1 cellular context compared by ENCODE assay signal in the genomic region with DNA sequence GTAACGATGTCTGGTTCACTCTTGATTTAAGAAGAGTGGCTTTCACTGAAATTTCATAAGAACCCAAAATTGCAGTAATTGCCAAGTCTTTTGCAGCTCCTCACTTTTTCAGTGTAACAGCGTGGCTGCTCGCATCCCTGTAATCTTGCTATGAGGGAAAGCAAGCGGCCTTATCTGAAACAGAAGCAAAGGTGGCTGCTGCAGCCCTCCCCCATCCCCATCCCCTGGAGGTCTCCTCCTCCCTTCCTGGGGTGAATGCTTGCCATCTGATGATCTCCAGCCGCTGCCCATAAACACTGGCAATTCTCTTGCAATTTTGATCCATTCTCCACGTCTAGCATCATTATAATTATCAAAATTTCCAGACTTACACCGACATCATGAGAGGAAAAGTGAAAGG.
A peak's percentile ranks its signal among the peaks of the same experiment; 100 is the strongest.
TF ChIP-seq lines count a peak whose summit lies in the region.

No MANE protein-coding gene starts in this region.

TF ChIP-seq in K562, 482 proteins besides CTCF, POLR2A, EP300 and RAD21 (continued from another document and continues in another):
- TF ChIP-seq, protein P1, sequence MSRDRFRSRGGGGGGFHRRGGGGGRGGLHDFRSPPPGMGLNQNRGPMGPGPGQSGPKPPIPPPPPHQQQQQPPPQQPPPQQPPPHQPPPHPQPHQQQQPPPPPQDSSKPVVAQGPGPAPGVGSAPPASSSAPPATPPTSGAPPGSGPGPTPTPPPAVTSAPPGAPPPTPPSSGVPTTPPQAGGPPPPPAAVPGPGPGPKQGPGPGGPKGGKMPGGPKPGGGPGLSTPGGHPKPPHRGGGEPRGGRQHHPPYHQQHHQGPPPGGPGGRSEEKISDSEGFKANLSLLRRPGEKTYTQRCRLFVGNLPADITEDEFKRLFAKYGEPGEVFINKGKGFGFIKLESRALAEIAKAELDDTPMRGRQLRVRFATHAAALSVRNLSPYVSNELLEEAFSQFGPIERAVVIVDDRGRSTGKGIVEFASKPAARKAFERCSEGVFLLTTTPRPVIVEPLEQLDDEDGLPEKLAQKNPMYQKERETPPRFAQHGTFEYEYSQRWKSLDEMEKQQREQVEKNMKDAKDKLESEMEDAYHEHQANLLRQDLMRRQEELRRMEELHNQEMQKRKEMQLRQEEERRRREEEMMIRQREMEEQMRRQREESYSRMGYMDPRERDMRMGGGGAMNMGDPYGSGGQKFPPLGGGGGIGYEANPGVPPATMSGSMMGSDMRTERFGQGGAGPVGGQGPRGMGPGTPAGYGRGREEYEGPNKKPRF (IDR thresholded peaks at IDR 0.05; ENCODE audit: low read depth, low read length): no peak
- TF ChIP-seq ZC3H8 (IDR thresholded peaks at IDR 0.05) (no peak), HMGN3 (IDR thresholded peaks at IDR 0.05; ENCODE audit: borderline replicate concordance, extremely low read depth, insufficient read length, low read depth, low read length) (no peak), TEAD4 (IDR thresholded peaks at IDR 0.05; ENCODE audit: low read length) (peak; percentile 50; the same call in 1 of the 2 replicates), TEAD4 (CRISPR knock-in tag; IDR thresholded peaks at IDR 0.05; ENCODE audit: borderline replicate concordance) (no peak), POLR2G (IDR thresholded peaks at IDR 0.05; ENCODE audit: low read depth, low read length) (no peak), ARID1B (IDR thresholded peaks at IDR 0.05) (peak; percentile 61), ZNF274 (IDR thresholded peaks at IDR 0.05; ENCODE audit: borderline replicate concordance, low read depth, low read length) (no peak), ARID2 (IDR thresholded peaks at IDR 0.05) (no peak), BCL6 (CRISPR knock-in tag; IDR thresholded peaks at IDR 0.05) (no peak), FIP1L1 (IDR thresholded peaks at IDR 0.05; ENCODE audit: low read depth, low read length, poor library complexity, severe bottlenecking) (no peak), NR4A1 (CRISPR knock-in tag; IDR thresholded peaks at IDR 0.05) (no peak), NR4A1 (tag; IDR thresholded peaks at IDR 0.05) (no peak), ZNF696 (CRISPR knock-in tag; conservative IDR thresholded peaks at IDR 0.05) (no peak), NCOR1 (IDR thresholded peaks at IDR 0.05) (peak; percentile 24; the same call in 1 of the 2 replicates), ZFX (CRISPR knock-in tag; IDR thresholded peaks at IDR 0.05) (no peak), NR1H2 (CRISPR knock-in tag; IDR thresholded peaks at IDR 0.05) (no peak), TCFL5 (CRISPR knock-in tag; conservative IDR thresholded peaks at IDR 0.05) (no peak), NUFIP1 (IDR thresholded peaks at IDR 0.05; ENCODE audit: partially characterized antibody) (no peak), GATAD2A (IDR thresholded peaks at IDR 0.05) (0 out of 2 replicates have a peak, but pooled peaks have one; percentile 60), HDAC1 (IDR thresholded peaks at IDR 0.05) (0 out of 4 replicates have a peak, but pooled peaks of 1 of the 2 experiments have one; percentile 50), STAT5A (IDR thresholded peaks at IDR 0.05; ENCODE audit: borderline replicate concordance, low read length) (0 out of 2 replicates have a peak, but pooled peaks have one; percentile 22), POLR2B (IDR thresholded peaks at IDR 0.05; ENCODE audit: low read depth, partially characterized antibody) (no peak), DDX20 (tag; IDR thresholded peaks at IDR 0.05; ENCODE audit: low read depth) (no peak), KDM1A (IDR thresholded peaks at IDR 0.05) (peak in 1 of 2 experiments; percentile 80; a peak in 2 of 4 replicates), ARHGAP35 (IDR thresholded peaks at IDR 0.05; ENCODE audit: partially characterized antibody) (no peak), RBM15 (IDR thresholded peaks at IDR 0.05; ENCODE audit: insufficient read depth, low read length) (no peak), ZNF445 (CRISPR knock-in tag; IDR thresholded peaks at IDR 0.05; ENCODE audit: low read depth) (no peak), KDM5B (IDR thresholded peaks at IDR 0.05; ENCODE audit: insufficient replicate concordance, low read depth, low read length) (no peak), CBFA2T2 (conservative IDR thresholded peaks at IDR 0.05) (peak; percentile 64), CREB1 (IDR thresholded peaks at IDR 0.05) (no peak), CREB1 (CRISPR knock-in tag; IDR thresholded peaks at IDR 0.05) (no peak), ZNF253 (CRISPR knock-in tag; conservative IDR thresholded peaks at IDR 0.05) (no peak)
- TF ChIP-seq, protein P2, sequence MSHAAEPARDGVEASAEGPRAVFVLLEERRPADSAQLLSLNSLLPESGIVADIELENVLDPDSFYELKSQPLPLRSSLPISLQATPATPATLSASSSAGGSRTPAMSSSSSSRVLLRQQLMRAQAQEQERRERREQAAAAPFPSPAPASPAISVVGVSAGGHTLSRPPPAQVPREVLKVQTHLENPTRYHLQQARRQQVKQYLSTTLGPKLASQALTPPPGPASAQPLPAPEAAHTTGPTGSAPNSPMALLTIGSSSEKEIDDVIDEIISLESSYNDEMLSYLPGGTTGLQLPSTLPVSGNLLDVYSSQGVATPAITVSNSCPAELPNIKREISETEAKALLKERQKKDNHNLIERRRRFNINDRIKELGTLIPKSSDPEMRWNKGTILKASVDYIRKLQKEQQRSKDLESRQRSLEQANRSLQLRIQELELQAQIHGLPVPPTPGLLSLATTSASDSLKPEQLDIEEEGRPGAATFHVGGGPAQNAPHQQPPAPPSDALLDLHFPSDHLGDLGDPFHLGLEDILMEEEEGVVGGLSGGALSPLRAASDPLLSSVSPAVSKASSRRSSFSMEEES (CRISPR knock-in tag; IDR thresholded peaks at IDR 0.05): no peak
- TF ChIP-seq, protein P3, sequence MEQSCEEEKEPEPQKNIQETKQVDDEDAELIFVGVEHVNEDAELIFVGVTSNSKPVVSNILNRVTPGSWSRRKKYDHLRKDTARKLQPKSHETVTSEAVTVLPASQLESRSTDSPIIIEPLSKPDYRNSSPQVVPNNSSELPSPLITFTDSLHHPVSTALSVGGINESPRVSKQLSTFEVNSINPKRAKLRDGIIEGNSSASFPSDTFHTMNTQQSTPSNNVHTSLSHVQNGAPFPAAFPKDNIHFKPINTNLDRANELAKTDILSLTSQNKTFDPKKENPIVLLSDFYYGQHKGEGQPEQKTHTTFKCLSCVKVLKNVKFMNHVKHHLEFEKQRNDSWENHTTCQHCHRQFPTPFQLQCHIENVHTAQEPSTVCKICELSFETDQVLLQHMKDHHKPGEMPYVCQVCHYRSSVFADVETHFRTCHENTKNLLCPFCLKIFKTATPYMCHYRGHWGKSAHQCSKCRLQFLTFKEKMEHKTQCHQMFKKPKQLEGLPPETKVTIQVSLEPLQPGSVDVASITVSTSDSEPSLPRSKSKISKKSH (CRISPR knock-in tag; IDR thresholded peaks at IDR 0.05): no peak
- TF ChIP-seq, protein P4, sequence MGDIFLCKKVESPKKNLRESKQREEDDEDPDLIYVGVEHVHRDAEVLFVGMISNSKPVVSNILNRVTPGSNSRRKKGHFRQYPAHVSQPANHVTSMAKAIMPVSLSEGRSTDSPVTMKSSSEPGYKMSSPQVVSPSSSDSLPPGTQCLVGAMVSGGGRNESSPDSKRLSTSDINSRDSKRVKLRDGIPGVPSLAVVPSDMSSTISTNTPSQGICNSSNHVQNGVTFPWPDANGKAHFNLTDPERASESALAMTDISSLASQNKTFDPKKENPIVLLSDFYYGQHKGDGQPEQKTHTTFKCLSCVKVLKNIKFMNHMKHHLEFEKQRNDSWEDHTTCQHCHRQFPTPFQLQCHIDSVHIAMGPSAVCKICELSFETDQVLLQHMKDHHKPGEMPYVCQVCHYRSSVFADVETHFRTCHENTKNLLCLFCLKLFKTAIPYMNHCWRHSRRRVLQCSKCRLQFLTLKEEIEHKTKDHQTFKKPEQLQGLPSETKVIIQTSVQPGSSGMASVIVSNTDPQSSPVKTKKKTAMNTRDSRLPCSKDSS (IDR thresholded peaks at IDR 0.05; ENCODE audit: low read depth, partially characterized antibody): no peak
- TF ChIP-seq, protein P5, sequence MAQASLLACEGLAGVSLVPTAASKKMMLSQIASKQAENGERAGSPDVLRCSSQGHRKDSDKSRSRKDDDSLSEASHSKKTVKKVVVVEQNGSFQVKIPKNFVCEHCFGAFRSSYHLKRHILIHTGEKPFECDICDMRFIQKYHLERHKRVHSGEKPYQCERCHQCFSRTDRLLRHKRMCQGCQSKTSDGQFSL (CRISPR knock-in tag; IDR thresholded peaks at IDR 0.05): no peak
- TF ChIP-seq, protein P5 (tag; IDR thresholded peaks at IDR 0.05): no peak
- TF ChIP-seq, protein P6, sequence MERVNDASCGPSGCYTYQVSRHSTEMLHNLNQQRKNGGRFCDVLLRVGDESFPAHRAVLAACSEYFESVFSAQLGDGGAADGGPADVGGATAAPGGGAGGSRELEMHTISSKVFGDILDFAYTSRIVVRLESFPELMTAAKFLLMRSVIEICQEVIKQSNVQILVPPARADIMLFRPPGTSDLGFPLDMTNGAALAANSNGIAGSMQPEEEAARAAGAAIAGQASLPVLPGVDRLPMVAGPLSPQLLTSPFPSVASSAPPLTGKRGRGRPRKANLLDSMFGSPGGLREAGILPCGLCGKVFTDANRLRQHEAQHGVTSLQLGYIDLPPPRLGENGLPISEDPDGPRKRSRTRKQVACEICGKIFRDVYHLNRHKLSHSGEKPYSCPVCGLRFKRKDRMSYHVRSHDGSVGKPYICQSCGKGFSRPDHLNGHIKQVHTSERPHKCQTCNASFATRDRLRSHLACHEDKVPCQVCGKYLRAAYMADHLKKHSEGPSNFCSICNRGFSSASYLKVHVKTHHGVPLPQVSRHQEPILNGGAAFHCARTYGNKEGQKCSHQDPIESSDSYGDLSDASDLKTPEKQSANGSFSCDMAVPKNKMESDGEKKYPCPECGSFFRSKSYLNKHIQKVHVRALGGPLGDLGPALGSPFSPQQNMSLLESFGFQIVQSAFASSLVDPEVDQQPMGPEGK (CRISPR knock-in tag; IDR thresholded peaks at IDR 0.05; ENCODE audit: borderline replicate concordance): no peak
- TF ChIP-seq, protein P7, sequence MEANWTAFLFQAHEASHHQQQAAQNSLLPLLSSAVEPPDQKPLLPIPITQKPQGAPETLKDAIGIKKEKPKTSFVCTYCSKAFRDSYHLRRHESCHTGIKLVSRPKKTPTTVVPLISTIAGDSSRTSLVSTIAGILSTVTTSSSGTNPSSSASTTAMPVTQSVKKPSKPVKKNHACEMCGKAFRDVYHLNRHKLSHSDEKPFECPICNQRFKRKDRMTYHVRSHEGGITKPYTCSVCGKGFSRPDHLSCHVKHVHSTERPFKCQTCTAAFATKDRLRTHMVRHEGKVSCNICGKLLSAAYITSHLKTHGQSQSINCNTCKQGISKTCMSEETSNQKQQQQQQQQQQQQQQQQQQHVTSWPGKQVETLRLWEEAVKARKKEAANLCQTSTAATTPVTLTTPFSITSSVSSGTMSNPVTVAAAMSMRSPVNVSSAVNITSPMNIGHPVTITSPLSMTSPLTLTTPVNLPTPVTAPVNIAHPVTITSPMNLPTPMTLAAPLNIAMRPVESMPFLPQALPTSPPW (CRISPR knock-in tag; IDR thresholded peaks at IDR 0.05): no peak
- TF ChIP-seq, protein P8, sequence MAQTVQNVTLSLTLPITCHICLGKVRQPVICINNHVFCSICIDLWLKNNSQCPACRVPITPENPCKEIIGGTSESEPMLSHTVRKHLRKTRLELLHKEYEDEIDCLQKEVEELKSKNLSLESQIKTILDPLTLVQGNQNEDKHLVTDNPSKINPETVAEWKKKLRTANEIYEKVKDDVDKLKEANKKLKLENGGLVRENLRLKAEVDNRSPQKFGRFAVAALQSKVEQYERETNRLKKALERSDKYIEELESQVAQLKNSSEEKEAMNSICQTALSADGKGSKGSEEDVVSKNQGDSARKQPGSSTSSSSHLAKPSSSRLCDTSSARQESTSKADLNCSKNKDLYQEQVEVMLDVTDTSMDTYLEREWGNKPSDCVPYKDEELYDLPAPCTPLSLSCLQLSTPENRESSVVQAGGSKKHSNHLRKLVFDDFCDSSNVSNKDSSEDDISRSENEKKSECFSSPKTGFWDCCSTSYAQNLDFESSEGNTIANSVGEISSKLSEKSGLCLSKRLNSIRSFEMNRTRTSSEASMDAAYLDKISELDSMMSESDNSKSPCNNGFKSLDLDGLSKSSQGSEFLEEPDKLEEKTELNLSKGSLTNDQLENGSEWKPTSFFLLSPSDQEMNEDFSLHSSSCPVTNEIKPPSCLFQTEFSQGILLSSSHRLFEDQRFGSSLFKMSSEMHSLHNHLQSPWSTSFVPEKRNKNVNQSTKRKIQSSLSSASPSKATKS (CRISPR knock-in tag; IDR thresholded peaks at IDR 0.05): no peak
- TF ChIP-seq, protein P9, sequence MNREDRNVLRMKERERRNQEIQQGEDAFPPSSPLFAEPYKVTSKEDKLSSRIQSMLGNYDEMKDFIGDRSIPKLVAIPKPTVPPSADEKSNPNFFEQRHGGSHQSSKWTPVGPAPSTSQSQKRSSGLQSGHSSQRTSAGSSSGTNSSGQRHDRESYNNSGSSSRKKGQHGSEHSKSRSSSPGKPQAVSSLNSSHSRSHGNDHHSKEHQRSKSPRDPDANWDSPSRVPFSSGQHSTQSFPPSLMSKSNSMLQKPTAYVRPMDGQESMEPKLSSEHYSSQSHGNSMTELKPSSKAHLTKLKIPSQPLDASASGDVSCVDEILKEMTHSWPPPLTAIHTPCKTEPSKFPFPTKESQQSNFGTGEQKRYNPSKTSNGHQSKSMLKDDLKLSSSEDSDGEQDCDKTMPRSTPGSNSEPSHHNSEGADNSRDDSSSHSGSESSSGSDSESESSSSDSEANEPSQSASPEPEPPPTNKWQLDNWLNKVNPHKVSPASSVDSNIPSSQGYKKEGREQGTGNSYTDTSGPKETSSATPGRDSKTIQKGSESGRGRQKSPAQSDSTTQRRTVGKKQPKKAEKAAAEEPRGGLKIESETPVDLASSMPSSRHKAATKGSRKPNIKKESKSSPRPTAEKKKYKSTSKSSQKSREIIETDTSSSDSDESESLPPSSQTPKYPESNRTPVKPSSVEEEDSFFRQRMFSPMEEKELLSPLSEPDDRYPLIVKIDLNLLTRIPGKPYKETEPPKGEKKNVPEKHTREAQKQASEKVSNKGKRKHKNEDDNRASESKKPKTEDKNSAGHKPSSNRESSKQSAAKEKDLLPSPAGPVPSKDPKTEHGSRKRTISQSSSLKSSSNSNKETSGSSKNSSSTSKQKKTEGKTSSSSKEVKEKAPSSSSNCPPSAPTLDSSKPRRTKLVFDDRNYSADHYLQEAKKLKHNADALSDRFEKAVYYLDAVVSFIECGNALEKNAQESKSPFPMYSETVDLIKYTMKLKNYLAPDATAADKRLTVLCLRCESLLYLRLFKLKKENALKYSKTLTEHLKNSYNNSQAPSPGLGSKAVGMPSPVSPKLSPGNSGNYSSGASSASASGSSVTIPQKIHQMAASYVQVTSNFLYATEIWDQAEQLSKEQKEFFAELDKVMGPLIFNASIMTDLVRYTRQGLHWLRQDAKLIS (CRISPR knock-in tag; IDR thresholded peaks at IDR 0.05): no peak
- TF ChIP-seq, protein P10, sequence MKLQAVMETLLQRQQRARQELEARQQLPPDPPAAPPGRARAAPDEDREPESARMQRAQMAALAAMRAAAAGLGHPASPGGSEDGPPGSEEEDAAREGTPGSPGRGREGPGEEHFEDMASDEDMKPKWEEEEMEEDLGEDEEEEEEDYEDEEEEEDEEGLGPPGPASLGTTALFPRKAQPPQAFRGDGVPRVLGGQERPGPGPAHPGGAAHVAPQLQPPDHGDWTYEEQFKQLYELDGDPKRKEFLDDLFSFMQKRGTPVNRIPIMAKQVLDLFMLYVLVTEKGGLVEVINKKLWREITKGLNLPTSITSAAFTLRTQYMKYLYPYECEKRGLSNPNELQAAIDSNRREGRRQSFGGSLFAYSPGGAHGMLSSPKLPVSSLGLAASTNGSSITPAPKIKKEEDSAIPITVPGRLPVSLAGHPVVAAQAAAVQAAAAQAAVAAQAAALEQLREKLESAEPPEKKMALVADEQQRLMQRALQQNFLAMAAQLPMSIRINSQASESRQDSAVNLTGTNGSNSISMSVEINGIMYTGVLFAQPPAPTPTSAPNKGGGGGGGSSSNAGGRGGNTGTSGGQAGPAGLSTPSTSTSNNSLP (IDR thresholded peaks at IDR 0.05; ENCODE audit: borderline replicate concordance, low read depth, low read length): no peak
